Comparison of ENCODE assay signal across 23 cellular contexts in genomic region chrX:47285762-47286320, GRCh38. TPM values are rescaled to one million over a fixed set of nuclear protein-coding genes. Genes with fewer than 3 reads are reported as not detected.
DNase-seq lines count a peak whose midpoint lies in the region; ATAC-seq and TF ChIP-seq lines count a peak whose summit lies in the region.
"Had no signal": no experiment of that assay in that cellular context is flagged by ENCODE, and none has a peak within 500 bp of the region (broad histone marks: within the 10 kb centered on the region; RNA-seq: fewer than 3 reads in every experiment).

No MANE protein-coding gene starts in this region.

- H3K4me3 ChIP-seq in AG10803 (ENCODE audit: low read length) (no peak overlapping the region), neural progenitor cell (no peak overlapping the region)
- H3K4me3 ChIP-seq: colonic mucosa, SK-N-MC had no signal

- TF ChIP-seq CTCF in AG10803 (conservative IDR thresholded peaks at IDR 0.05; ENCODE audit: low read length) (no peak), neural progenitor cell (IDR thresholded peaks at IDR 0.05) (no peak)

- peak overlapping the region; percentile 81 for H3K27ac Mint-ChIP-seq in neural progenitor cell
- H3K27ac Mint-ChIP-seq: activated naive CD4-positive, alpha-beta T cell treated with anti-CD3 and anti-CD28 coated beads, Interleukin-2, amount 10 ng/mL, durations not matched to agents 7 days and 5 days; T-helper 17 cell had no signal

- H3K9me3 ChIP-seq in neural progenitor cell (ENCODE audit: low read depth) = no peaks in the 10 kb centered on the region
- H3K9me3 ChIP-seq: colonic mucosa had no signal

- peaks cover 4% of the 10 kb centered on the region for H3K27me3 Mint-ChIP-seq in neural progenitor cell (ENCODE audit: insufficient read depth, low read depth)
- H3K27me3 Mint-ChIP-seq: activated naive CD4-positive, alpha-beta T cell treated with anti-CD3 and anti-CD28 coated beads, Interleukin-2, amount 10 ng/mL, durations not matched to agents 7 days and 5 days; effector memory CD8-positive, alpha-beta T cell; T-helper 17 cell had no signal

- no peaks in the 10 kb centered on the region for H4K20me1 ChIP-seq in neural progenitor cell (ENCODE audit: low read depth)

- ATAC-seq in GM18502 (IDR thresholded peaks at IDR 0.05; ENCODE audit: poor library complexity, unreplicated experiment) = no peak
- ATAC-seq in HG03025 (IDR thresholded peaks at IDR 0.05; ENCODE audit: low FRiP score, unreplicated experiment) = no peak
- ATAC-seq: effector memory CD8-positive, alpha-beta T cell; esophagus mucosa; left cardiac atrium; right cardiac atrium; T-helper 17 cell had no signal

- no peak overlapping the region for H3K27ac ChIP-seq in neural progenitor cell
- H3K27ac ChIP-seq: colonic mucosa, RWPE1, SK-N-MC, VCaP had no signal

- H3K27me3 ChIP-seq in neural progenitor cell = no peaks in the 10 kb centered on the region

- H3K9ac ChIP-seq in neural progenitor cell = no peak overlapping the region

- no peaks in the 10 kb centered on the region for H3K36me3 ChIP-seq in neural progenitor cell
- H3K36me3 ChIP-seq: colonic mucosa had no signal

- peaks cover 39% of the 10 kb centered on the region for H3K4me1 Mint-ChIP-seq in neural progenitor cell
- H3K4me1 Mint-ChIP-seq: activated naive CD4-positive, alpha-beta T cell treated with anti-CD3 and anti-CD28 coated beads, Interleukin-2, amount 10 ng/mL, durations not matched to agents 7 days and 5 days; T-helper 17 cell had no signal

- H3K4me2 ChIP-seq in neural progenitor cell = no peak overlapping the region

- H3F3A ChIP-seq in neural progenitor cell (ENCODE audit: low read depth) = no peaks in the 10 kb centered on the region

- H3K36me3 Mint-ChIP-seq in neural progenitor cell = no peaks in the 10 kb centered on the region
- H3K36me3 Mint-ChIP-seq: activated naive CD4-positive, alpha-beta T cell treated with anti-CD3 and anti-CD28 coated beads, Interleukin-2, amount 10 ng/mL, durations not matched to agents 7 days and 5 days had no signal

- DNase-seq in AG10803 (ENCODE audit: low read depth) (peak; percentile 53), GM03348 (ENCODE audit: low spot score) (peak; percentile 13), astrocyte of the hippocampus (ENCODE audit: low read depth, low spot score) (peak; percentile 22), neural progenitor cell (ENCODE audit: low spot score) (no peak), Kasumi-1 (lab: John Stamatoyannopoulos, UW) (no peak)
- DNase-seq: activated naive CD4-positive, alpha-beta T cell treated with anti-CD3 and anti-CD28 coated beads, Interleukin-2, amount 10 ng/mL, durations not matched to agents 7 days and 5 days; activated T-cell treated with anti-CD3 and anti-CD28 coated beads, Interleukin-2, amount 50 U/mL, for 1 hour; AML-193; colonic mucosa; DMS79; effector memory CD8-positive, alpha-beta T cell; head of caudate nucleus; left cardiac atrium; NCI-H1694; NCI-H69; right cardiac atrium; T-helper 17 cell had no signal

- H2AFZ ChIP-seq in neural progenitor cell (replicated peaks) = no peak overlapping the region

- H3K4me3 Mint-ChIP-seq in neural progenitor cell = no peak overlapping the region
- H3K4me3 Mint-ChIP-seq: activated naive CD4-positive, alpha-beta T cell treated with anti-CD3 and anti-CD28 coated beads, Interleukin-2, amount 10 ng/mL, durations not matched to agents 7 days and 5 days; effector memory CD8-positive, alpha-beta T cell; T-helper 17 cell had no signal

- no peaks in the 10 kb centered on the region for H3K9me3 Mint-ChIP-seq in neural progenitor cell
- H3K9me3 Mint-ChIP-seq: activated naive CD4-positive, alpha-beta T cell treated with anti-CD3 and anti-CD28 coated beads, Interleukin-2, amount 10 ng/mL, durations not matched to agents 7 days and 5 days; effector memory CD8-positive, alpha-beta T cell had no signal

- no peaks in the 10 kb centered on the region for H3K4me1 ChIP-seq in neural progenitor cell
- H3K4me1 ChIP-seq: colonic mucosa had no signal

- no peaks in the 10 kb centered on the region for H3K79me2 ChIP-seq in neural progenitor cell (ENCODE audit: low read depth)

RNA-seq across cellular contexts. Expression of gene USP11, which starts 53.0 kb away (rescaled TPM):
- total RNA-seq in neural progenitor cell (ENCODE audit: low replicate concordance) = 106 and 158 TPM in 2 replicates

Comparison
In these comparisons a context has a peak if more than half of its experiments do, and no peak if none do; other contexts are left out.
1. DNase-seq: peak in AG10803 (single experiment), GM03348 (single experiment) and astrocyte of the hippocampus (single experiment); none in neural progenitor cell (single experiment) and Kasumi-1 (0 of 2).